8 cellular contexts compared by ENCODE assay signal in genomic region chr3:160754855-160755747, GRCh38. TPM values are rescaled to one million over a fixed set of nuclear protein-coding genes. Genes with fewer than 3 reads are reported as not detected.
DNase-seq lines count a peak whose midpoint lies in the region; ATAC-seq, FAIRE-seq and TF ChIP-seq lines count a peak whose summit lies in the region.

No MANE protein-coding gene starts in this region.

- no peaks in the 10 kb centered on the region for H3K9me1 ChIP-seq in keratinocyte (ENCODE audit: control insufficient read depth, extremely low read depth, insufficient read depth, low read length)

- no peaks in the 10 kb centered on the region for H4K20me1 ChIP-seq in keratinocyte (ENCODE audit: control insufficient read depth, extremely low read depth, insufficient read depth, low read length)

- H3K27me3 ChIP-seq in keratinocyte (ENCODE audit: control insufficient read depth, extremely low read depth, insufficient read depth, low read length): peaks cover 10% of the 10 kb centered on the region

- H3K4me2 ChIP-seq in keratinocyte (ENCODE audit: control insufficient read depth, extremely low read depth, insufficient read depth, low read depth, low read length): peak overlapping the region; percentile 95

- peak overlapping the region; percentile 86 for H3K9ac ChIP-seq in keratinocyte (ENCODE audit: control insufficient read depth, extremely low read depth, insufficient read depth, low read length)

- peaks cover 19% of the 10 kb centered on the region for H3K36me3 Mint-ChIP-seq in central memory CD8-positive, alpha-beta T cell (ENCODE audit: insufficient read depth)

- H3K4me1 Mint-ChIP-seq in central memory CD8-positive, alpha-beta T cell: peaks cover 32% of the 10 kb centered on the region

- FAIRE-seq in keratinocyte (lab: Jason Lieb, UNC): peak; percentile 71

- H3K79me2 ChIP-seq in keratinocyte (ENCODE audit: control insufficient read depth, insufficient read depth, low read length): no peaks in the 10 kb centered on the region

- DNase-seq in AG20443 (ENCODE audit: low spot score): peak; percentile 96
- peak; percentile 84 for DNase-seq in NCI-H345 (lab: John Stamatoyannopoulos, UW)
- DNase-seq in central memory CD8-positive, alpha-beta T cell (ENCODE audit: low spot score in 2 of 2): peak; percentile 70 to 76
- DNase-seq in keratinocyte (ENCODE audit: low read depth, low spot score): peak; percentile 21
- DNase-seq in stimulated activated CD4-positive, alpha-beta T cell treated with anti-CD3 and anti-CD28 coated beads, Interleukin-12 subunit alpha, Interleukin-12 subunit beta, amount 100 ng/mL, for 4 hours: peak; percentile 88

- peak overlapping the region; percentile 92 for H3K4me3 Mint-ChIP-seq in central memory CD8-positive, alpha-beta T cell

- H3K27ac ChIP-seq in keratinocyte (ENCODE audit: control insufficient read depth, insufficient read depth, low read length): peak overlapping the region; percentile 93

- peak overlapping the region; percentile 92 for H3K27ac Mint-ChIP-seq in central memory CD8-positive, alpha-beta T cell (ENCODE audit: low read depth)

- H3K36me3 ChIP-seq in keratinocyte (ENCODE audit: control insufficient read depth in 2 of 2, extremely low read depth in 1 of 2, insufficient read depth in 2 of 2, low read length in 2 of 2): no peaks in the 10 kb centered on the region

- no peaks in the 10 kb centered on the region for H3K9me3 ChIP-seq in keratinocyte (ENCODE audit: control insufficient read depth, low read depth, low read length)

- peak overlapping the region; percentile 66 to 95 (median 91) for H3K4me3 ChIP-seq in keratinocyte (ENCODE audit: control insufficient read depth in 2 of 3, extremely low read depth in 1 of 3, insufficient read depth in 2 of 3, low read depth in 1 of 3, low read length in 3 of 3)

- H2AFZ ChIP-seq in keratinocyte (ENCODE audit: control insufficient read depth, low read length): peak overlapping the region; percentile 97

- dilution Hi-C loops in keratinocyte (cut with MboI; ENCODE audit: extremely low pct_ligation_motif_present, low sequenced_read_pairs): no loop called here

- no peaks in the 10 kb centered on the region for H3K9me3 Mint-ChIP-seq in central memory CD8-positive, alpha-beta T cell

- ATAC-seq in GM19043 (IDR thresholded peaks at IDR 0.05; ENCODE audit: low read depth, unreplicated experiment) (peak; percentile 78), HG03342 (IDR thresholded peaks at IDR 0.05; ENCODE audit: unreplicated experiment) (peak; percentile 88)
- ATAC-seq in activated CD4-positive, CD25-positive, alpha-beta regulatory T cell treated with anti-CD3 and anti-CD28 coated beads, Interleukin-2, amount 50 U/mL, for 24 hours: peak; percentile 88 to 90
- peak; percentile 80 for ATAC-seq in central memory CD8-positive, alpha-beta T cell (replicated peaks; ENCODE audit: extremely low read depth, poor library complexity, severe bottlenecking)

- no peak for TF ChIP-seq CTCF in keratinocyte (optimal IDR thresholded peaks at IDR 0.05 in 1 of 3, IDR thresholded peaks at IDR 0.05 in 1 of 3, conservative IDR thresholded peaks at IDR 0.05 in 1 of 3; ENCODE audit: extremely low read depth in 1 of 3, insufficient read depth in 2 of 3, low read length in 3 of 3)

- peaks cover 7% of the 10 kb centered on the region for H3K4me1 ChIP-seq in keratinocyte (ENCODE audit: control insufficient read depth, extremely low read depth, insufficient read depth, low read length)

- peaks cover 9% of the 10 kb centered on the region for H3K27me3 Mint-ChIP-seq in central memory CD8-positive, alpha-beta T cell

RNA-seq across cellular contexts. Expression of gene PPM1L, which starts 0.9 kb away (rescaled TPM):
- polyA plus RNA-seq in keratinocyte: 0.52 to 0.61 TPM (median 0.58 TPM) in 3 replicates
- 0.56 TPM for polyA plus RNA-seq in keratinocyte (2011; ENCODE audit: low read depth)
- 0.25 and 0.35 TPM in 2 replicates for polyA plus RNA-seq in keratinocyte (2011; cell fraction: cytosol; rRNA removed)
- polyA plus RNA-seq in keratinocyte (2011; cell fraction: nucleus; rRNA removed): 1.3 TPM in 2 replicates
- polyA plus RNA-seq in keratinocyte (2012; ENCODE audit: low replicate concordance): 0.44 and 1.0 TPM in 2 replicates
- polyA minus RNA-seq in keratinocyte: 0.46 to 1.7 TPM (median 1.6 TPM) in 3 replicates
- 0.38 TPM for polyA minus RNA-seq in keratinocyte (2011; cell fraction: cytosol; rRNA and poly(A)+ RNA removed)
- polyA minus RNA-seq in keratinocyte (2011; cell fraction: nucleus; rRNA and poly(A)+ RNA removed): 3.6 and 3.9 TPM in 2 replicates

Comparison
In these comparisons a context has a peak if more than half of its experiments do, and no peak if none do; other contexts are left out.
1. Peak in every context shown above with its lines: DNase-seq, ATAC-seq, H3K4me3 ChIP-seq and H3K27ac ChIP-seq.
2. DNase-seq: peak in every context shown above with its lines; median percentile 96 in AG20443; 88 in stimulated activated CD4-positive, alpha-beta T cell treated with anti-CD3 and anti-CD28 coated beads, Interleukin-12 subunit alpha, Interleukin-12 subunit beta, amount 100 ng/mL, for 4 hours; 84 in NCI-H345; 73 in central memory CD8-positive, alpha-beta T cell; 21 in keratinocyte.